1 cellular context compared by ENCODE assay signal in genomic region chr13:48281556-48281955, GRCh38.
TF ChIP-seq lines count a peak whose summit lies in the region.

No MANE protein-coding gene starts in this region.

TF ChIP-seq in SK-N-SH, 30 proteins besides CTCF, POLR2A, EP300 and RAD21 (continued from another document):
- TF ChIP-seq TCF12 (IDR thresholded peaks at IDR 0.05): no peak
- no peak for TF ChIP-seq FOXM1 (IDR thresholded peaks at IDR 0.05; ENCODE audit: low read depth)
- TF ChIP-seq FOXJ3 (CRISPR knock-in tag; IDR thresholded peaks at IDR 0.05): no peak
- TF ChIP-seq NFIC (IDR thresholded peaks at IDR 0.05; ENCODE audit: borderline replicate concordance): no peak
